Comparison of ENCODE assay signal across 19 cellular contexts in genomic region chr11:68024508-68024907, GRCh38. TPM values are rescaled to one million over a fixed set of nuclear protein-coding genes. Genes with fewer than 3 reads are reported as not detected.
DNase-seq lines count a peak whose midpoint lies in the region; ATAC-seq and TF ChIP-seq lines count a peak whose summit lies in the region.
"Had no signal": no experiment of that assay in that cellular context is flagged by ENCODE, and none has a peak within 500 bp of the region (broad histone marks: within the 10 kb centered on the region; RNA-seq: fewer than 3 reads in every experiment).

No MANE protein-coding gene starts in this region.

- CTCF ChIA-PET in HEK293 (lab: Yijun Ruan, JAX) (interaction anchor here (0.6 kb wide), 1 partner anchor 86 kb away, joined by 3 read pairs; no protein-coding TSS in a partner anchor), RWPE1 (lab: Yijun Ruan, JAX) (interaction anchor here (1.3 kb wide), 1 partner anchor 15 kb away, joined by 15 read pairs; no protein-coding TSS in a partner anchor)
- CTCF ChIA-PET in naive thymus-derived CD4-positive, alpha-beta T cell (lab: Charles Lee) = no interaction called here

- no peaks in the 10 kb centered on the region for H4K20me1 ChIP-seq in BLaER1

- no peak overlapping the region for H3K4me3 ChIP-seq in BLaER1
- H3K4me3 ChIP-seq in HEK293 (ENCODE audit: low read depth, low read length) = no peak overlapping the region
- H3K4me3 ChIP-seq in neutrophil (ENCODE audit: low read depth in 1 of 2, low read length in 1 of 2) = no peak overlapping the region
- H3K4me3 ChIP-seq in naive thymus-derived CD4-positive, alpha-beta T cell (ENCODE audit: low read length) = no peak overlapping the region
- H3K4me3 ChIP-seq: BLaER1 treated with 17β-estradiol and CSF1 and Interleukin-3, amounts not matched to agents 10 nM and 100 nM had no signal

- H3K9ac ChIP-seq in BLaER1 = no peak overlapping the region
- H3K9ac ChIP-seq: BLaER1 treated with 17β-estradiol and CSF1 and Interleukin-3, amounts not matched to agents 10 nM and 100 nM had no signal

- peaks cover 0 to 18% (median 4%) of the 10 kb centered on the region in 11 donors for H3K9me3 Mint-ChIP-seq in naive thymus-derived CD4-positive, alpha-beta T cell

- no peak for TF ChIP-seq CTCF in HEK293 (tag by site-specific recombination; IDR thresholded peaks at IDR 0.05)
- TF ChIP-seq CTCF in RWPE1 (conservative IDR thresholded peaks at IDR 0.05; ENCODE audit: low read depth) = no peak
- TF ChIP-seq CTCF in neutrophil (IDR thresholded peaks at IDR 0.05) = no peak

- H3K4me1 ChIP-seq in BLaER1 = peaks cover 40% of the 10 kb centered on the region
- no peaks in the 10 kb centered on the region for H3K4me1 ChIP-seq in HEK293 (ENCODE audit: control insufficient read depth, insufficient read depth, low read length)
- peaks cover 16 to 17% of the 10 kb centered on the region in 2 experiments for H3K4me1 ChIP-seq in neutrophil (ENCODE audit: control insufficient read depth in 1 of 2, insufficient read depth in 1 of 2, low read depth in 1 of 2, low read length in 1 of 2)
- no peaks in the 10 kb centered on the region for H3K4me1 ChIP-seq in naive thymus-derived CD4-positive, alpha-beta T cell (ENCODE audit: control insufficient read depth in 2 of 2, insufficient read depth in 2 of 2, low read length in 2 of 2)
- H3K4me1 ChIP-seq: BE2C had no signal

- H3K27ac Mint-ChIP-seq in naive thymus-derived CD4-positive, alpha-beta T cell = no peak overlapping the region
- H3K27ac Mint-ChIP-seq: CD4-positive, alpha-beta T cell; CD8-positive, alpha-beta T cell had no signal

- peaks cover 0 to 15% (median 4%) of the 10 kb centered on the region in 5 donors for H3K36me3 Mint-ChIP-seq in naive thymus-derived CD4-positive, alpha-beta T cell
- H3K36me3 Mint-ChIP-seq: CD8-positive, alpha-beta T cell had no signal

- H3K4me2 ChIP-seq in BLaER1 = peak overlapping the region; percentile 53; the same call in 1 of the 2 replicates

- DNase-seq in RWPE1 (ENCODE audit: low spot score) = no peak
- no peak for DNase-seq in naive thymus-derived CD4-positive, alpha-beta T cell
- DNase-seq in stimulated activated CD4-positive, alpha-beta T cell treated with anti-CD3 and anti-CD28 coated beads, Interleukin-2, amount 100 ng/mL, for 24 hours = no peak
- DNase-seq: 8988T; ACHN; BE2C; Calu3; CD4-positive, alpha-beta T cell; CD8-positive, alpha-beta T cell; DMS79 treated with DMSO at 0.1 percent for 48 hours; GF-D8 had no signal

- H3K4me3 Mint-ChIP-seq in naive thymus-derived CD4-positive, alpha-beta T cell = no peak overlapping the region
- H3K4me3 Mint-ChIP-seq: CD4-positive, alpha-beta T cell; CD8-positive, alpha-beta T cell had no signal

- no peak for ATAC-seq in naive thymus-derived CD4-positive, alpha-beta T cell
- no peak for ATAC-seq in GM19463 (IDR thresholded peaks at IDR 0.05; ENCODE audit: unreplicated experiment)
- ATAC-seq: CD8-positive, alpha-beta T cell had no signal

- H3K36me3 ChIP-seq in BLaER1 = peaks cover 34% of the 10 kb centered on the region; the same call in 1 of the 2 replicates
- H3K36me3 ChIP-seq in HEK293 (ENCODE audit: control insufficient read depth in 2 of 2, insufficient read depth in 1 of 2, low read length in 2 of 2) = peaks cover 0 to 18% of the 10 kb centered on the region in 2 experiments; a peak in 1 of 3 replicates
- peaks cover 94% of the 10 kb centered on the region for H3K36me3 ChIP-seq in neutrophil
- no peaks in the 10 kb centered on the region for H3K36me3 ChIP-seq in naive thymus-derived CD4-positive, alpha-beta T cell (ENCODE audit: control insufficient read depth in 2 of 3, insufficient read depth in 3 of 3, low read length in 3 of 3)
- H3K36me3 ChIP-seq: BE2C had no signal

- peaks cover 2 to 9% (median 2%) of the 10 kb centered on the region in 7 donors for H3K4me1 Mint-ChIP-seq in naive thymus-derived CD4-positive, alpha-beta T cell

- intact Hi-C loops in naive thymus-derived CD4-positive, alpha-beta T cell (cut with micrococcal nuclease) = no loop called here

- no peaks in the 10 kb centered on the region for H3K27me3 Mint-ChIP-seq in naive thymus-derived CD4-positive, alpha-beta T cell
- H3K27me3 Mint-ChIP-seq: CD4-positive, alpha-beta T cell had no signal

- H3K9me3 ChIP-seq in BLaER1 = 0 out of 2 replicates have a peak, but pooled peaks cover 4% of the 10 kb centered on the region
- no peaks in the 10 kb centered on the region for H3K9me3 ChIP-seq in HEK293 (ENCODE audit: control insufficient read depth, insufficient read depth, low read depth, low read length)
- no peaks in the 10 kb centered on the region for H3K9me3 ChIP-seq in neutrophil
- peaks cover 0 to 8% (median 0%) of the 10 kb centered on the region in 3 experiments for H3K9me3 ChIP-seq in naive thymus-derived CD4-positive, alpha-beta T cell (ENCODE audit: control insufficient read depth in 2 of 3, low read length in 3 of 3)
- H3K9me3 ChIP-seq: BE2C, Caco-2 had no signal

- POLR2A ChIA-PET in HEK293 (lab: Yijun Ruan, JAX) (interaction anchor here (1.0 to 1.3 kb wide), 2 partner anchors 14 to 16 kb away, joined by 3 to 4 read pairs; partner anchors contain the start of gene ALDH3B1), RWPE1 (lab: Yijun Ruan, JAX; ENCODE audit: low non-redundant PET) (no interaction called here)
- POLR2A ChIA-PET in naive thymus-derived CD4-positive, alpha-beta T cell (lab: Charles Lee) = no interaction called here

- H3K27ac ChIP-seq in BLaER1 = no peak overlapping the region
- H3K27ac ChIP-seq in HEK293 (ENCODE audit: extremely low read depth, low read depth, low read length) = no peak overlapping the region
- peak overlapping the region; percentile 82 for H3K27ac ChIP-seq in RWPE1
- H3K27ac ChIP-seq in neutrophil = peak overlapping the region; percentile 85
- H3K27ac ChIP-seq in naive thymus-derived CD4-positive, alpha-beta T cell (ENCODE audit: low read depth, low read length) = no peak overlapping the region
- H3K27ac ChIP-seq: BLaER1 treated with 17β-estradiol and CSF1 and Interleukin-3, amounts not matched to agents 10 nM and 100 nM; C4-2B had no signal

- H3K27me3 ChIP-seq in BLaER1 (no peaks in the 10 kb centered on the region), neutrophil (no peaks in the 10 kb centered on the region)
- H3K27me3 ChIP-seq in naive thymus-derived CD4-positive, alpha-beta T cell (ENCODE audit: control insufficient read depth in 2 of 2, insufficient read depth in 2 of 2, low read length in 2 of 2) = no peaks in the 10 kb centered on the region
- H3K27me3 ChIP-seq: BE2C; BLaER1 treated with 17β-estradiol and CSF1 and Interleukin-3, amounts not matched to agents 10 nM and 100 nM had no signal

TF ChIP-seq in HEK293, 187 proteins besides CTCF, POLR2A, EP300 and RAD21:
- TF ChIP-seq SETDB1 (IDR thresholded peaks at IDR 0.05; ENCODE audit: insufficient read length, low read length) (peak; percentile 96), ZNF677 (tag by site-specific recombination; IDR thresholded peaks at IDR 0.05) (0 out of 2 replicates have a peak, but pooled peaks have one; percentile 19), ZNF639 (tag by site-specific recombination; IDR thresholded peaks at IDR 0.05) (no peak), ZSCAN23 (tag by site-specific recombination; IDR thresholded peaks at IDR 0.05) (no peak), ZNF580 (tag by site-specific recombination; IDR thresholded peaks at IDR 0.05) (no peak), ZNF121 (tag by site-specific recombination; IDR thresholded peaks at IDR 0.05) (no peak), ZNF777 (tag by site-specific recombination; IDR thresholded peaks at IDR 0.05; ENCODE audit: borderline replicate concordance) (no peak), ZNF302 (tag by site-specific recombination; IDR thresholded peaks at IDR 0.05; ENCODE audit: low read depth) (no peak), OSR2 (tag by site-specific recombination; IDR thresholded peaks at IDR 0.05) (no peak), IKZF3 (tag by site-specific recombination; IDR thresholded peaks at IDR 0.05) (no peak)

RNA-seq across cellular contexts. Expression of gene NDUFS8, which starts 6.0 kb away (rescaled TPM):
- total RNA-seq in naive thymus-derived CD4-positive, alpha-beta T cell = 100 to 1,000 TPM in 1 of 5 experiments, 10 to 100 TPM in 4; 67.1 to 126 (median 80.1) TPM
- polyA plus RNA-seq in naive thymus-derived CD4-positive, alpha-beta T cell = 100 to 1,000 TPM; 172 to 197 TPM

RNA-seq across cellular contexts. Expression of gene TCIRG1, which starts 14.3 kb away (rescaled TPM):
- 100 to 1,000 TPM; 164 to 381 (median 194) TPM for total RNA-seq in naive thymus-derived CD4-positive, alpha-beta T cell
- polyA plus RNA-seq in naive thymus-derived CD4-positive, alpha-beta T cell = 10 to 100 TPM; 27.3 to 39.0 TPM

RNA-seq across cellular contexts. Expression of gene ALDH3B1, which starts 14.4 kb away (rescaled TPM):
- 10 to 100 TPM in 1 of 5 experiments, 1 to 10 TPM in 1, under 1 TPM in 2, not detected in 1; 0.57 to 29.5 (median 1.9) TPM for total RNA-seq in naive thymus-derived CD4-positive, alpha-beta T cell
- polyA plus RNA-seq in naive thymus-derived CD4-positive, alpha-beta T cell = under 1 TPM in 1 of 2 donors, not detected in 1; 0.05 TPM
- total RNA-seq: A673; CD8-positive, alpha-beta T cell had no signal

RNA-seq across cellular contexts. Expression of gene UNC93B1, which starts 20.6 kb away (rescaled TPM):
- total RNA-seq in naive thymus-derived CD4-positive, alpha-beta T cell = 10 to 100 TPM; 10.1 to 76.3 (median 21.1) TPM
- polyA plus RNA-seq in naive thymus-derived CD4-positive, alpha-beta T cell = 10 to 100 TPM in 1 of 2 donors, 1 to 10 TPM in 1; 4.3 to 12.7 TPM

Comparison
In these comparisons a context has a peak if more than half of its experiments do, and no peak if none do; other contexts are left out.
1. H3K27ac ChIP-seq: peak in RWPE1 (single experiment) and neutrophil (single experiment); none in BLaER1 (single experiment), HEK293 (single experiment) and naive thymus-derived CD4-positive, alpha-beta T cell (single experiment).